8 cellular contexts compared by ENCODE assay signal in genomic region chr11:127843483-127844396, GRCh38.
DNase-seq lines count a peak whose midpoint lies in the region; ATAC-seq and TF ChIP-seq lines count a peak whose summit lies in the region.

No MANE protein-coding gene starts in this region.

- H3K27me3 ChIP-seq in adipocyte (replicated peaks; ENCODE audit: control insufficient read depth, insufficient read depth, low read length) (no peaks in the 10 kb centered on the region), smooth muscle cell (ENCODE audit: low read depth) (no peaks in the 10 kb centered on the region), gastroesophageal sphincter (no peaks in the 10 kb centered on the region)

- H3K9ac ChIP-seq in adipocyte (ENCODE audit: low read length) (no peak overlapping the region), smooth muscle cell (ENCODE audit: low read depth) (no peak overlapping the region)

- H2AFZ ChIP-seq in smooth muscle cell (ENCODE audit: low read depth), result no peak overlapping the region

- no peak overlapping the region for H3K27ac ChIP-seq in smooth muscle cell (ENCODE audit: low read depth)
- no peak overlapping the region for H3K27ac ChIP-seq in gastroesophageal sphincter

- WGBS in smooth muscle cell (ENCODE audit: low lambda C conversion rate), result 38% methylated on average over 12 of the region's 12 CpGs
- 25 to 38% methylated on average over 12 of the region's 12 CpGs for WGBS in gastroesophageal sphincter (ENCODE audit: low coverage in 1 of 2), 2 donors

- TF ChIP-seq POLR2A in gastroesophageal sphincter (IDR thresholded peaks at IDR 0.05), result no peak

- peak; percentile 78 for TF ChIP-seq CTCF in smooth muscle cell (IDR thresholded peaks at IDR 0.05; ENCODE audit: borderline replicate concordance, insufficient read depth, poor library complexity, severe bottlenecking)
- peak in 2 of 4 experiments; percentile 14 to 46 for TF ChIP-seq CTCF in gastroesophageal sphincter (IDR thresholded peaks at IDR 0.05)

- H3K79me2 ChIP-seq in smooth muscle cell (ENCODE audit: low read depth), result no peaks in the 10 kb centered on the region

- H3K4me2 ChIP-seq in smooth muscle cell, result no peak overlapping the region

- H3F3A ChIP-seq in smooth muscle cell (ENCODE audit: low read depth), result no peaks in the 10 kb centered on the region

- DNase-seq in Caki2 (ENCODE audit: low read depth) (peak; percentile 3), LoVo (ENCODE audit: low spot score) (peak; percentile 36), SKM-1 (lab: John Stamatoyannopoulos, UW; ENCODE audit: unreplicated experiment) (peak; percentile 26), adipocyte (ENCODE audit: low read depth) (peak; percentile 91), hippocampal formation (lab: John Stamatoyannopoulos, UW) (peak; percentile 36 to 39), smooth muscle cell (lab: John Stamatoyannopoulos, UW; ENCODE audit: unreplicated experiment) (peak; percentile 8)

- H3K9me3 ChIP-seq in adipocyte (ENCODE audit: control insufficient read depth, low read length), result no peaks in the 10 kb centered on the region
- no peaks in the 10 kb centered on the region for H3K9me3 ChIP-seq in smooth muscle cell (replicated peaks; ENCODE audit: low read depth)
- no peaks in the 10 kb centered on the region for H3K9me3 ChIP-seq in gastroesophageal sphincter

- H3K36me3 ChIP-seq in adipocyte (ENCODE audit: control insufficient read depth, insufficient read depth, low read length, severe bottlenecking) (no peaks in the 10 kb centered on the region), smooth muscle cell (ENCODE audit: low read depth) (no peaks in the 10 kb centered on the region), gastroesophageal sphincter (no peaks in the 10 kb centered on the region)

- H3K4me1 ChIP-seq in adipocyte (ENCODE audit: control insufficient read depth, insufficient read depth, low read length) (no peaks in the 10 kb centered on the region), smooth muscle cell (ENCODE audit: low read depth) (no peaks in the 10 kb centered on the region), gastroesophageal sphincter (no peaks in the 10 kb centered on the region)

- H3K4me3 ChIP-seq in adipocyte (ENCODE audit: low read length) (no peak overlapping the region), smooth muscle cell (no peak overlapping the region), gastroesophageal sphincter (no peak overlapping the region)

- in situ Hi-C loops in Caki2 (cut with HindIII; ENCODE audit: low pct_unique_long_range_greater_than_20kb, low sequenced_read_pairs), result no loop called here

- no peaks in the 10 kb centered on the region for H4K20me1 ChIP-seq in smooth muscle cell (ENCODE audit: low read depth)

- ATAC-seq in GM21515 (IDR thresholded peaks at IDR 0.05; ENCODE audit: unreplicated experiment), result peak; percentile 75
- ATAC-seq in gastroesophageal sphincter, result no peak

- no peak for TF ChIP-seq EP300 in gastroesophageal sphincter (IDR thresholded peaks at IDR 0.05)

Comparison
In these comparisons a context has a peak if more than half of its experiments do, and no peak if none do; other contexts are left out.
1. DNase-seq: peak in every context shown above with its lines; median percentile 91 in adipocyte; 38 in hippocampal formation; 36 in LoVo; 26 in SKM-1; 8 in smooth muscle cell; 3 in Caki2.